18 cellular contexts compared by ENCODE assay signal in the genomic region with DNA sequence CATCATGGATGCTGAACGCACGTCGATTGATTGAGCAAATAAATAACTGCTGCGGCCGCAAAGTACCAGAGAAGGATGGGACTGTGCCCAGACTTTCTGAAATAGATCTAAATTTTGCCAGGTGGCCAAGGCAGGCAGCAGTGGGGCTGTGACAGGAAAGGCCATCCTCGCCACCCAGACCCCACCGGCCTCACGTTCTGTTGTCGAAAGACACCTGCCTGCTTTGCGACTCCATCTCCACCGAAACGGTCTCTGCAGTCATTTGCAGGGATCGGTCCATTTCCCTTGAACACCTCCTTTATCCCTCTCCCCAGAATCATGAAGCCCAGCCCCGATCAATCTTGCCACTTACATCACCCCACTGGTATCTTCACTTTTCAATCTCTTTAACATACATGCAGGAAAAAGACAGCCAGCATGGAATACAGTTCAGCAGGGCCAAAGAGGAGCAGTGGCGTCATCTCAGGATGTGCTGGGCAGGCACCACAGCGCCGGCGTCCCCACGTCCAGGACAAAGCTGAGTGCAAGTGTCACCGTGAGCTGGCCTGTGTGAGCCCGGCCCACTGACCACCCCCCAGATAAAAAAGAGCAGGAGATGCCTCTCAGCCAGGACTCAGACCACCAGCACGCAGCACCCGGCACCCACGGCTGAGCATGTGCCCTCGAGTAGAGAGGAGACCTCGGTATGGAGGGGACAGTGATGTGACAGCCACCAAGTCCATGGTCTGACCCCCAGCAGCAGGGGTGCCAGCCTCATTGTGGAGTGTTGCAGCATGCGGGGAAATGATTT.
"Had no signal": no experiment of that assay in that cellular context is flagged by ENCODE, and none has a peak within 500 bp of the region (broad histone marks: within the 10 kb centered on the region; RNA-seq: fewer than 3 reads in every experiment).

No MANE protein-coding gene starts in this region.

- H3K36me3 Mint-ChIP-seq: naive B cell, neural progenitor cell had no signal

- H3K4me1 ChIP-seq: ascending aorta, breast epithelium, gastroesophageal sphincter, heart right ventricle, neural progenitor cell, parathyroid adenoma had no signal

- H3K79me2 ChIP-seq: parathyroid adenoma had no signal

- H2AFZ ChIP-seq: neural progenitor cell, parathyroid adenoma had no signal

- H3K36me3 ChIP-seq: ascending aorta, breast epithelium, gastroesophageal sphincter, heart right ventricle, neural progenitor cell had no signal

- H3K4me1 Mint-ChIP-seq: neural progenitor cell had no signal

- H3K9me3 ChIP-seq: ascending aorta, breast epithelium, gastroesophageal sphincter, heart right ventricle had no signal

- ATAC-seq: effector memory CD8-positive, alpha-beta T cell; gastroesophageal sphincter; heart right ventricle; left colon had no signal

- H3K27ac ChIP-seq: ascending aorta, breast epithelium, gastroesophageal sphincter, heart right ventricle, neural progenitor cell, parathyroid adenoma, SK-N-MC had no signal

- DNase-seq: activated CD4-positive, alpha-beta T cell treated with anti-CD3 and anti-CD28 coated beads, Interleukin-2, amount 50 U/mL, for 4 hours; activated naive CD4-positive, alpha-beta T cell treated with anti-CD3 and anti-CD28 coated beads for 36 hours; dermis blood vessel endothelial cell; effector memory CD8-positive, alpha-beta T cell; erythroblast; heart right ventricle; left colon; naive B cell; small intestine; stimulated activated CD4-positive, alpha-beta T cell treated with anti-CD3 and anti-CD28 coated beads, Interleukin-4, amount 100 ng/mL, for 4 hours; stimulated activated naive CD4-positive, alpha-beta T cell treated with Interleukin-2 at 50 U/mL for 16 hours; trophoblast cell had no signal

- H3K4me3 Mint-ChIP-seq: activated naive CD4-positive, alpha-beta T cell treated with anti-CD3 and anti-CD28 coated beads for 36 hours; effector memory CD8-positive, alpha-beta T cell; naive B cell; neural progenitor cell had no signal

- H3K4me3 ChIP-seq: ascending aorta, breast epithelium, gastroesophageal sphincter, heart right ventricle, neural progenitor cell, SK-N-MC had no signal

- H3K27ac Mint-ChIP-seq: activated naive CD4-positive, alpha-beta T cell treated with anti-CD3 and anti-CD28 coated beads for 36 hours; effector memory CD8-positive, alpha-beta T cell; neural progenitor cell had no signal

- H3K4me2 ChIP-seq: neural progenitor cell had no signal

- FAIRE-seq: small intestine had no signal

- H3K9me3 Mint-ChIP-seq: activated naive CD4-positive, alpha-beta T cell treated with anti-CD3 and anti-CD28 coated beads for 36 hours; effector memory CD8-positive, alpha-beta T cell; naive B cell had no signal

- H3K27me3 ChIP-seq: ascending aorta, neural progenitor cell had no signal

- H3K9ac ChIP-seq: neural progenitor cell, parathyroid adenoma had no signal
